1 cellular context compared by ENCODE assay signal in genomic region chr4:3291969-3292570, GRCh38.
TF ChIP-seq lines count a peak whose summit lies in the region.

No MANE protein-coding gene starts in this region.

TF ChIP-seq in K562, 482 proteins besides CTCF, POLR2A, EP300 and RAD21 (continued from another document and continues in another):
- TF ChIP-seq USF2 (CRISPR knock-in tag; IDR thresholded peaks at IDR 0.05) (no peak), MGA (IDR thresholded peaks at IDR 0.05) (no peak; the same call in 1 of the 2 replicates), NKRF (IDR thresholded peaks at IDR 0.05; ENCODE audit: borderline replicate concordance) (no peak), CHD1 (IDR thresholded peaks at IDR 0.05; ENCODE audit: low read length) (peak; percentile 36), BRF1 (IDR thresholded peaks at IDR 0.05; ENCODE audit: borderline replicate concordance, extremely low read depth, insufficient read length) (no peak), SP1 (CRISPR knock-in tag; IDR thresholded peaks at IDR 0.05) (no peak), TEAD4 (IDR thresholded peaks at IDR 0.05; ENCODE audit: low read length) (no peak), TEAD4 (CRISPR knock-in tag; IDR thresholded peaks at IDR 0.05; ENCODE audit: borderline replicate concordance) (no peak), BCLAF1 (IDR thresholded peaks at IDR 0.05; ENCODE audit: borderline replicate concordance in 1 of 2, control insufficient read depth in 1 of 2, low read depth in 2 of 2, low read length in 1 of 2) (no peak), XRCC3 (IDR thresholded peaks at IDR 0.05) (no peak), TSHZ1 (CRISPR knock-in tag; IDR thresholded peaks at IDR 0.05) (no peak), RERE (CRISPR knock-in tag; IDR thresholded peaks at IDR 0.05; ENCODE audit: borderline replicate concordance) (no peak), L3MBTL2 (IDR thresholded peaks at IDR 0.05) (peak; percentile 74; the same call in 1 of the 2 replicates), ZBTB7A (IDR thresholded peaks at IDR 0.05; ENCODE audit: borderline replicate concordance, control insufficient read depth, low read depth, low read length) (no peak), E2F3 (CRISPR knock-in tag; IDR thresholded peaks at IDR 0.05) (0 out of 2 replicates have a peak, but pooled peaks have one; percentile 53), ARNT (IDR thresholded peaks at IDR 0.05) (no peak), GTF3C2 (IDR thresholded peaks at IDR 0.05; ENCODE audit: borderline replicate concordance, extremely low read depth, insufficient read length) (no peak)
